Comparison of ENCODE assay signal across 10 cellular contexts in genomic region chr1:230979952-230980351, GRCh38. TPM values are rescaled to one million over a fixed set of nuclear protein-coding genes. Genes with fewer than 3 reads are reported as not detected.
DNase-seq lines count a peak whose midpoint lies in the region; ATAC-seq and TF ChIP-seq lines count a peak whose summit lies in the region.
"Had no signal": no experiment of that assay in that cellular context is flagged by ENCODE, and none has a peak within 500 bp of the region (broad histone marks: within the 10 kb centered on the region; RNA-seq: fewer than 3 reads in every experiment).

No MANE protein-coding gene starts in this region.

- no peaks in the 10 kb centered on the region for H3F3A ChIP-seq in SK-N-SH (replicated peaks; ENCODE audit: insufficient read depth)

- peaks cover 0 to 13% of the 10 kb centered on the region in 2 experiments; a peak in 3 of 4 replicates for H3K4me1 ChIP-seq in SK-N-SH (ENCODE audit: control insufficient read depth in 1 of 2, insufficient read depth in 2 of 2, low read depth in 1 of 2, low read length in 1 of 2)

- DNase-seq in SK-N-SH (no peak), fibroblast of mammary gland (ENCODE audit: low read depth) (no peak), NCI-H2081 (lab: John Stamatoyannopoulos, UW) (no peak)
- DNase-seq in CD4-positive, alpha-beta T cell, result no peak
- DNase-seq: foreskin melanocyte, NCI-H748 treated with DMSO at 0.1 percent for 48 hours had no signal

- no peaks in the 10 kb centered on the region for H4K20me1 ChIP-seq in SK-N-SH (ENCODE audit: insufficient read depth)

- TF ChIP-seq RAD21 in SK-N-SH (IDR thresholded peaks at IDR 0.05; ENCODE audit: low read length), result no peak

- peaks cover 26% of the 10 kb centered on the region for H3K4me1 Mint-ChIP-seq in T-helper 1 cell treated with Interleukin-12 subunit alpha and Interleukin-12 subunit beta and Interleukin-4 antibody, amounts not matched to agents 30 μg/mL and 1 μg/mL, for 36 hours (ENCODE audit: low read depth)
- H3K4me1 Mint-ChIP-seq in CD4-positive, alpha-beta T cell (ENCODE audit: low read depth), result peaks cover 29% of the 10 kb centered on the region

- H3K9me2 ChIP-seq in SK-N-SH, result no peaks in the 10 kb centered on the region

- H3K4me2 ChIP-seq in SK-N-SH, result peak overlapping the region; percentile 73

- H3K9me3 ChIP-seq in SK-N-SH, result no peaks in the 10 kb centered on the region
- no peaks in the 10 kb centered on the region for H3K9me3 ChIP-seq in CD4-positive, alpha-beta T cell (ENCODE audit: control insufficient read depth, low read length)

- H3K79me2 ChIP-seq in SK-N-SH (ENCODE audit: insufficient read depth), result peaks cover 48% of the 10 kb centered on the region

- intact Hi-C loops in CD4-positive, alpha-beta T cell (cut with DNase I, micrococcal nuclease), result loop anchor here (1.0 to 10.0 kb wide), 11 partner anchors 59 to 547 kb away; partner anchors contain the start of genes COG2 (in 2 of the 2), C1orf198 (in 1 of the 2), EXOC8 (in 1 of the 2) and FAM89A (in 1 of the 2)

- H3K27me3 Mint-ChIP-seq in T-helper 1 cell treated with Interleukin-12 subunit alpha and Interleukin-12 subunit beta and Interleukin-4 antibody, amounts not matched to agents 30 μg/mL and 1 μg/mL, for 36 hours (ENCODE audit: low read depth), result no peaks in the 10 kb centered on the region
- no peaks in the 10 kb centered on the region for H3K27me3 Mint-ChIP-seq in CD4-positive, alpha-beta T cell

- POLR2A ChIA-PET in SK-N-SH (lab: Yijun Ruan, JAX), result no interaction called here
- POLR2A ChIA-PET in CD4-positive, alpha-beta T cell (lab: Charles Lee), result interaction anchor here (4.1 kb wide), 1 partner anchor 60 kb away, joined by 28 read pairs; the partner anchor contains the start of gene FAM89A

- H3K36me3 Mint-ChIP-seq in T-helper 1 cell treated with Interleukin-12 subunit alpha and Interleukin-12 subunit beta and Interleukin-4 antibody, amounts not matched to agents 30 μg/mL and 1 μg/mL, for 36 hours (ENCODE audit: low read depth), result peaks cover 21% of the 10 kb centered on the region
- peaks cover 43% of the 10 kb centered on the region for H3K36me3 Mint-ChIP-seq in CD4-positive, alpha-beta T cell (ENCODE audit: low read depth)

- H3K36me3 ChIP-seq in SK-N-SH (replicated peaks in 1 of 2; ENCODE audit: control insufficient read depth in 1 of 2, insufficient read depth in 2 of 2, low read length in 1 of 2), result peaks cover 6 to 26% of the 10 kb centered on the region in 2 experiments

- H3K27ac Mint-ChIP-seq in T-helper 1 cell treated with Interleukin-12 subunit alpha and Interleukin-12 subunit beta and Interleukin-4 antibody, amounts not matched to agents 30 μg/mL and 1 μg/mL, for 36 hours, result peak overlapping the region; percentile 90
- no peak overlapping the region for H3K27ac Mint-ChIP-seq in CD4-positive, alpha-beta T cell

- peak overlapping the region; percentile 92; the same call in 1 of the 2 replicates for H2AFZ ChIP-seq in SK-N-SH (ENCODE audit: low read depth)

- ATAC-seq in SK-N-SH treated with all-trans-retinoic acid at 6 μM for 48 hours, result no peak
- no peak for ATAC-seq in GM19467 (IDR thresholded peaks at IDR 0.05; ENCODE audit: unreplicated experiment)
- ATAC-seq in CD4-positive, alpha-beta T cell (ENCODE audit: poor library complexity), result no peak

- peak overlapping the region; percentile 64; the same call in 1 of the 2 replicates for H3K9ac ChIP-seq in SK-N-SH

- CTCF ChIA-PET in SK-N-SH (lab: Yijun Ruan, JAX), result interaction anchor here (0.7 to 1.8 kb wide), 6 partner anchors 9 to 234 kb away, joined by 3 to 6 read pairs (median 4); no protein-coding TSS in a partner anchor
- CTCF ChIA-PET in CD4-positive, alpha-beta T cell (lab: Charles Lee), result interaction anchor here (0.8 kb wide), 2 partner anchors 35 to 57 kb away, joined by 3 read pairs; no protein-coding TSS in a partner anchor

- no peaks in the 10 kb centered on the region for H3K9me3 Mint-ChIP-seq in T-helper 1 cell treated with Interleukin-12 subunit alpha and Interleukin-12 subunit beta and Interleukin-4 antibody, amounts not matched to agents 30 μg/mL and 1 μg/mL, for 36 hours
- H3K9me3 Mint-ChIP-seq in CD4-positive, alpha-beta T cell, result no peaks in the 10 kb centered on the region

- H3K4me3 ChIP-seq in SK-N-SH (ENCODE audit: low read depth in 2 of 2, low read length in 1 of 2), result peak overlapping the region; percentile 85 to 92; a peak in 3 of 4 replicates
- H3K4me3 ChIP-seq in fibroblast of mammary gland (ENCODE audit: control insufficient read depth, low read depth, low read length), result peak overlapping the region; percentile 77
- H3K4me3 ChIP-seq in skin epidermis, result peak overlapping the region in 5 of 7 experiments; percentile 61 to 94 (median 89)

- peak overlapping the region; percentile 94 for H3K4me3 Mint-ChIP-seq in T-helper 1 cell treated with Interleukin-12 subunit alpha and Interleukin-12 subunit beta and Interleukin-4 antibody, amounts not matched to agents 30 μg/mL and 1 μg/mL, for 36 hours
- H3K4me3 Mint-ChIP-seq in CD4-positive, alpha-beta T cell, result no peak overlapping the region

- no peak overlapping the region for H3K27ac ChIP-seq in SK-N-SH (ENCODE audit: low read depth in 2 of 2, low read length in 1 of 2)
- peak overlapping the region in 2 of 21 experiments; percentile 58 to 91 for H3K27ac ChIP-seq in skin epidermis
- no peak overlapping the region for H3K27ac ChIP-seq in CD4-positive, alpha-beta T cell (ENCODE audit: low read depth, low read length)

- no peak for TF ChIP-seq EP300 in SK-N-SH (IDR thresholded peaks at IDR 0.05; ENCODE audit: borderline replicate concordance in 1 of 2, low read depth in 1 of 2, low read length in 1 of 2)

- no peaks in the 10 kb centered on the region for H3K27me3 ChIP-seq in SK-N-SH (ENCODE audit: insufficient read depth)
- no peaks in the 10 kb centered on the region for H3K27me3 ChIP-seq in CD4-positive, alpha-beta T cell (ENCODE audit: control insufficient read depth, insufficient read depth, low read length)

- no peak for TF ChIP-seq CTCF in SK-N-SH (IDR thresholded peaks at IDR 0.05)
- no peak for TF ChIP-seq CTCF in fibroblast of mammary gland (conservative IDR thresholded peaks at IDR 0.05; ENCODE audit: control insufficient read depth, insufficient read depth, low read depth, low read length)
- no peak for TF ChIP-seq CTCF in CD4-positive, alpha-beta T cell (IDR thresholded peaks at IDR 0.05)

- 76% methylated on average over 4 of the region's 4 CpGs for WGBS in SK-N-SH (ENCODE audit: low lambda C conversion rate)

TF ChIP-seq in SK-N-SH, 30 proteins besides CTCF, POLR2A, EP300 and RAD21:
- TF ChIP-seq USF2 (IDR thresholded peaks at IDR 0.05; ENCODE audit: borderline replicate concordance, low read depth, low read length), result no peak

TF ChIP-seq in SK-N-SH treated with all-trans-retinoic acid at 6 μM for 48 hours, 23 proteins besides CTCF, POLR2A, EP300 and RAD21:
- no peak for TF ChIP-seq TOX (CRISPR knock-in tag; IDR thresholded peaks at IDR 0.05; ENCODE audit: borderline replicate concordance)
- TF ChIP-seq ZNF70 (CRISPR knock-in tag; IDR thresholded peaks at IDR 0.05), result no peak
- TF ChIP-seq ESRRG (CRISPR knock-in tag; IDR thresholded peaks at IDR 0.05), result no peak
- TF ChIP-seq PPARA (CRISPR knock-in tag; IDR thresholded peaks at IDR 0.05; ENCODE audit: borderline replicate concordance), result no peak
- TF ChIP-seq ZFP30 (CRISPR knock-in tag; IDR thresholded peaks at IDR 0.05), result no peak
- TF ChIP-seq SNAI2 (CRISPR knock-in tag; IDR thresholded peaks at IDR 0.05), result no peak
- no peak for TF ChIP-seq ZNF565 (CRISPR knock-in tag; conservative IDR thresholded peaks at IDR 0.05; ENCODE audit: low read depth)
- no peak for TF ChIP-seq ARNTL (CRISPR knock-in tag; IDR thresholded peaks at IDR 0.05; ENCODE audit: borderline replicate concordance, low read depth)
- TF ChIP-seq CSRNP3 (CRISPR knock-in tag; IDR thresholded peaks at IDR 0.05), result no peak
- no peak for TF ChIP-seq BACH2 (CRISPR knock-in tag; IDR thresholded peaks at IDR 0.05; ENCODE audit: borderline replicate concordance)
- no peak for TF ChIP-seq ZNF8 (CRISPR knock-in tag; IDR thresholded peaks at IDR 0.05)
- no peak for TF ChIP-seq GLIS3 (CRISPR knock-in tag; IDR thresholded peaks at IDR 0.05)

RNA-seq across cellular contexts. Expression of gene ARV1, which starts 1.1 kb away (rescaled TPM):
- 26.7 and 34.7 TPM in 2 replicates for polyA plus RNA-seq in SK-N-SH (2012; rRNA removed)
- polyA plus RNA-seq in SK-N-SH (2012; cell fraction: cytosol; rRNA removed), result 38.9 and 48.4 TPM in 2 replicates
- polyA plus RNA-seq in SK-N-SH (2012; cell fraction: nucleus; rRNA removed), result 8.4 and 18.6 TPM in 2 replicates
- 1 to 10 TPM; 1.5 to 1.8 TPM for total RNA-seq in CD4-positive, alpha-beta T cell

RNA-seq across cellular contexts. Expression of gene TTC13, which starts 1.3 kb away (rescaled TPM):
- 5.5 and 8.4 TPM in 2 replicates for polyA plus RNA-seq in SK-N-SH (2012; rRNA removed)
- polyA plus RNA-seq in SK-N-SH (2012; cell fraction: cytosol; rRNA removed), result 5.9 and 6.0 TPM in 2 replicates
- 8.9 and 16.4 TPM in 2 replicates for polyA plus RNA-seq in SK-N-SH (2012; cell fraction: nucleus; rRNA removed)
- total RNA-seq in CD4-positive, alpha-beta T cell, result 10 to 100 TPM; 24.9 to 25.0 TPM
